ENCODE assay signal across 8 cellular contexts in the genomic region with DNA sequence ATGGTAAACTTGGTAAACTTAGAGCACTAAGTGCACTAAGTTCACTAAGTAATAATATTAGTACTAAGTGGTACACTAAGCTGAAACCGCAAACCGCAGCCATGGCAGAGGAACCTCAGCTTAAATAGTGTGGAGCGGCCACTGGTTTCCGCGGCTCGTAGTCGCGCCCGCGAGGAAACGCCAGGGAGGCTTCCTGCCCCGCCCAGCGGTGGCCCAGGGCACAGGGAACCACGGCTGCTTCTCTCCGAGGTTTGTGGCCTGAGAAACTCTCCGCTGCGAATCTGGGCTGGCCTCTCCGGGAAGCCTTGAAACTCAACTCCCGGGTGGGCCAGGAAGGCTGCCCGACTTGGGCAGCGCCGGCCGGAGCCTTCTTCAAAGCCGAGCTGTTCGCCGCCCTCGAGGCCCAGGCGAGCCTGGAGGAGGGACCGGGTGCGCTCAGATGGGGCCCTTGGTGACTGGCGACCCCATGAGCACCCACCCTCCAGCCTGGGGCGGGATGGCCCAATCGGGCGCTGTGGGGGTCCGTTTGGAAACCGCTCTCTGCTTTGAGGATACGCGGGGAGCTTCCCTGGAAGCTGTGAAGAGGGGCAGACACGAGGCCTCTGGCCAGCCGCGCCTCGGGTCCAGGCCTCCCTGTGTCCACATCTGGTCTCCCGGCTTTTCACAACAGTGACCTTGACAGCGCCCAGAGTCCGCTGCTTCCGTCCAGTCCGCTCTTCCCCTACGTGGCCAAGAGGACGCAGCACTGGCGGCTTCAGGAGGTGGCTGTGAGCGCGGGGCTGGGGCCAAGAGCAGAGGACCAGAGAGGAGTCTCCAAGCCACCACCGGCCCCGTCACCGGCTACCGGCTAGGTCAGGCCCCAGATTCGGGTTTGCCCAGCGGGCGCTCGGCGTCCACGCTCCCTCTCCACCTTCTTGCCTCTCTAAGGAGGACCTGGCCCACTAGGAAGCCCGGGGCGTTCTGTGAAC. TPM values are rescaled to one million over a fixed set of nuclear protein-coding genes. Genes with fewer than 3 reads are reported as not detected.
DNase-seq lines count a peak whose midpoint lies in the region; ATAC-seq and TF ChIP-seq lines count a peak whose summit lies in the region.

No MANE protein-coding gene starts in this region.

- no peaks in the 10 kb centered on the region for H3K79me2 ChIP-seq in MM.1S (ENCODE audit: low read length)

- H3K9me2 ChIP-seq in MM.1S (replicated peaks; ENCODE audit: insufficient read depth, low read length), result no peaks in the 10 kb centered on the region

- peaks cover 10% of the 10 kb centered on the region for H3F3A ChIP-seq in MM.1S (ENCODE audit: insufficient read depth, low read length)

- DNase-seq in MM.1S (peak; percentile 76), heart right ventricle (peak in 1 of 2 donors; percentile 42), testis (no peak), NCI-H524 (lab: John Stamatoyannopoulos, UW) (no peak)
- DNase-seq in activated CD8-positive, alpha-beta memory T cell treated with anti-CD3 and anti-CD28 coated beads for 24 hours, result peak; percentile 77
- peak; percentile 35 to 41 for DNase-seq in stimulated activated CD8-positive, alpha-beta memory T cell treated with anti-CD3 and anti-CD28 coated beads, Interleukin-2, amount 100 ng/mL, for 1 hour (ENCODE audit: low read depth in 2 of 2)

- no peak for TF ChIP-seq POLR2A in GM18505 (IDR thresholded peaks at IDR 0.05; ENCODE audit: borderline replicate concordance, extremely low read depth, insufficient read depth, insufficient read length)
- no peak for TF ChIP-seq POLR2A in testis (IDR thresholded peaks at IDR 0.05)

- TF ChIP-seq CTCF in MM.1S (IDR thresholded peaks at IDR 0.05; ENCODE audit: low read length) (no peak), heart right ventricle (IDR thresholded peaks at IDR 0.05) (no peak), testis (IDR thresholded peaks at IDR 0.05) (no peak)

- H3K36me3 ChIP-seq in MM.1S (replicated peaks; ENCODE audit: insufficient read depth, low read length) (no peaks in the 10 kb centered on the region), heart right ventricle (no peaks in the 10 kb centered on the region), testis (ENCODE audit: low read depth, missing control alignments) (no peaks in the 10 kb centered on the region)

- H3K27ac ChIP-seq in MM.1S (ENCODE audit: low read length) (no peak overlapping the region), heart right ventricle (no peak overlapping the region), testis (no peak overlapping the region)

- H3K27me3 ChIP-seq in MM.1S (replicated peaks; ENCODE audit: insufficient read depth, low read length), result peaks cover 96% of the 10 kb centered on the region
- peaks cover 26 to 100% (median 97%) of the 10 kb centered on the region in 7 donors for H3K27me3 ChIP-seq in heart right ventricle
- H3K27me3 ChIP-seq in testis, result no peaks in the 10 kb centered on the region

- no peak overlapping the region for H3K9ac ChIP-seq in MM.1S (ENCODE audit: low read length)

- intact Hi-C loops in heart right ventricle (cut with DNase I), result no loop called here
- intact Hi-C loops in testis (cut with DNase I; ENCODE audit: low total_unique reads), result no loop called here

- H4K20me1 ChIP-seq in MM.1S (ENCODE audit: insufficient read depth, low read length), result peaks cover 3% of the 10 kb centered on the region; the same call in 1 of the 2 replicates

- ATAC-seq in heart right ventricle (peak; percentile 30 to 53 (median 41)), GM18505 (IDR thresholded peaks at IDR 0.05; ENCODE audit: unreplicated experiment) (no peak), GM21360 (IDR thresholded peaks at IDR 0.05; ENCODE audit: unreplicated experiment) (no peak)

- WGBS in heart right ventricle, 2 donors, result 14 to 17% methylated on average over 64 of the region's 64 CpGs
- WGBS in testis, 2 donors, result 6 to 7% methylated on average over 35 to 54 of the region's 64 CpGs

- H3K4me3 ChIP-seq in MM.1S (ENCODE audit: low read length) (no peak overlapping the region), heart right ventricle (peak overlapping the region in 6 of 10 donors; percentile 1 to 35 (median 20)), testis (peak overlapping the region in 1 of 2 donors; percentile 2)

- H3K4me1 ChIP-seq in MM.1S (ENCODE audit: low read length) (peaks cover 20% of the 10 kb centered on the region), heart right ventricle (peaks cover 5 to 36% (median 28%) of the 10 kb centered on the region in 9 donors), testis (peaks cover 11% of the 10 kb centered on the region)

- no peak overlapping the region for H2AFZ ChIP-seq in MM.1S (ENCODE audit: low read length)

- H3K9me3 ChIP-seq in MM.1S (replicated peaks; ENCODE audit: insufficient read depth, low read length) (no peaks in the 10 kb centered on the region), heart right ventricle (peaks cover 0 to 11% (median 0%) of the 10 kb centered on the region in 11 donors), testis (no peaks in the 10 kb centered on the region)

- peak overlapping the region; percentile 53; the same call in 1 of the 2 replicates for H3K4me2 ChIP-seq in MM.1S (ENCODE audit: low read depth, low read length)

RNA-seq across cellular contexts. Expression of a gene that starts 25.4 kb away (rescaled TPM):
- total RNA-seq in heart right ventricle (100 to 1,000 TPM; 121 to 482 (median 155) TPM), testis (100 to 1,000 TPM in 1 of 2 donors, 10 to 100 TPM in 1; 90.2 to 145 TPM)
- polyA plus RNA-seq in heart right ventricle (100 to 1,000 TPM; 232 to 263 TPM), testis (ENCODE audit: insufficient read depth, low read depth, low replicate concordance) (253 TPM)

Comparison
In these comparisons a context has a peak if more than half of its experiments do, and no peak if none do; other contexts are left out.
1. DNase-seq: peak in MM.1S (single experiment), activated CD8-positive, alpha-beta memory T cell treated with anti-CD3 and anti-CD28 coated beads for 24 hours (single experiment) and stimulated activated CD8-positive, alpha-beta memory T cell treated with anti-CD3 and anti-CD28 coated beads, Interleukin-2, amount 100 ng/mL, for 1 hour (2 of 2); none in testis (single experiment) and NCI-H524 (0 of 2).
2. ATAC-seq: peak in heart right ventricle (8 of 8); none in GM18505 (single experiment) and GM21360 (single experiment).